15 cellular contexts compared by ENCODE assay signal in genomic region chr1:61956774-61957173, GRCh38.
DNase-seq lines count a peak whose midpoint lies in the region; ATAC-seq, FAIRE-seq and TF ChIP-seq lines count a peak whose summit lies in the region.
"Had no signal": no experiment of that assay in that cellular context is flagged by ENCODE, and none has a peak within 500 bp of the region (broad histone marks: within the 10 kb centered on the region; RNA-seq: fewer than 3 reads in every experiment).

No MANE protein-coding gene starts in this region.

- H3K79me1 ChIP-seq in H1 (ENCODE audit: low read depth, low read length): no peaks in the 10 kb centered on the region

- H2BK5ac ChIP-seq in H1 (ENCODE audit: low read depth, low read length): no peak overlapping the region

- H3K79me2 ChIP-seq in GM23338 (replicated peaks; ENCODE audit: insufficient read depth): no peaks in the 10 kb centered on the region
- H3K79me2 ChIP-seq in H1 (ENCODE audit: control insufficient read depth in 1 of 2, insufficient read depth in 2 of 2, low read length in 2 of 2): no peaks in the 10 kb centered on the region; a peak in 1 of 4 replicates
- H3K79me2 ChIP-seq in neural progenitor cell (ENCODE audit: low read depth): no peaks in the 10 kb centered on the region

- H3K27ac ChIP-seq in GM23338 (ENCODE audit: low read depth) (peak overlapping the region; percentile 43), HUES6 (ENCODE audit: low read depth, low read length) (0 out of 2 replicates have a peak overlapping the region, but pooled peaks have one; percentile 43), H1 (ENCODE audit: low read depth, low read length) (no peak overlapping the region), neural progenitor cell (no peak overlapping the region)
- H3K27ac ChIP-seq: Peyer's patch had no signal

- FAIRE-seq in H1 (lab: Jason Lieb, UNC): peak; percentile 71

- no peaks in the 10 kb centered on the region for H3K9me2 ChIP-seq in GM23338 (ENCODE audit: insufficient read depth)

- no peak overlapping the region for H4K8ac ChIP-seq in H1 (ENCODE audit: extremely low read depth, insufficient read depth, low read length)

- no peak overlapping the region for H4K5ac ChIP-seq in H1 (ENCODE audit: insufficient read length, low read depth, low read length)

- H4K20me1 ChIP-seq in GM23338 (replicated peaks; ENCODE audit: insufficient read depth) (no peaks in the 10 kb centered on the region), H1 (replicated peaks in 1 of 2; ENCODE audit: control insufficient read depth in 1 of 2, insufficient read depth in 2 of 2, low read length in 2 of 2) (no peaks in the 10 kb centered on the region), neural progenitor cell (ENCODE audit: low read depth) (no peaks in the 10 kb centered on the region)

- H3K27me3 ChIP-seq in GM23338 (ENCODE audit: insufficient read depth): no peaks in the 10 kb centered on the region
- H3K27me3 ChIP-seq in HUES6 (ENCODE audit: control insufficient read depth, insufficient read depth, low read length): no peaks in the 10 kb centered on the region
- no peaks in the 10 kb centered on the region for H3K27me3 ChIP-seq in H1 (replicated peaks in 1 of 4; ENCODE audit: control insufficient read depth in 3 of 4, extremely low read depth in 1 of 4, insufficient read depth in 3 of 4, low read length in 3 of 4)
- no peaks in the 10 kb centered on the region for H3K27me3 ChIP-seq in neural progenitor cell
- H3K27me3 ChIP-seq: BE2C, Peyer's patch had no signal

- no peak overlapping the region for H3K14ac ChIP-seq in H1 (ENCODE audit: insufficient read length)

- H3K4me1 Mint-ChIP-seq in GM23338 (peaks cover 51% of the 10 kb centered on the region), neural progenitor cell (peaks cover 37% of the 10 kb centered on the region)

- peak; percentile 55 for DNase-seq in GM23338 (ENCODE audit: low spot score)
- no peak for DNase-seq in H1 (ENCODE audit: low read depth in 1 of 2, low spot score in 2 of 2)
- DNase-seq in neural progenitor cell (ENCODE audit: low spot score): no peak
- DNase-seq in GF-D8 (lab: John Stamatoyannopoulos, UW): no peak
- no peak for DNase-seq in EL
- no peak for DNase-seq in cerebellum (ENCODE audit: low spot score)
- DNase-seq: BE2C; CD8-positive, alpha-beta T cell; DND-41; NCI-H446; NCI-H82; Peyer's patch; SHP77 treated with DMSO at 0.1 percent for 48 hours had no signal

- H2AK5ac ChIP-seq in H1 (ENCODE audit: low read depth, low read length): no peak overlapping the region

- TF ChIP-seq CTCF in GM23338 (conservative IDR thresholded peaks at IDR 0.05; ENCODE audit: low read depth in 2 of 2): no peak
- TF ChIP-seq CTCF in H1 (IDR thresholded peaks at IDR 0.05; ENCODE audit: control extremely low read depth in 1 of 3, insufficient read depth in 1 of 3, low read depth in 1 of 3, low read length in 3 of 3): no peak
- no peak for TF ChIP-seq CTCF in neural progenitor cell (IDR thresholded peaks at IDR 0.05)

- TF ChIP-seq POLR2A in H1 (IDR thresholded peaks at IDR 0.05; ENCODE audit: control extremely low read depth in 1 of 2, low read depth in 2 of 2, low read length in 2 of 2): no peak

- no peak for TF ChIP-seq EP300 in H1 (IDR thresholded peaks at IDR 0.05; ENCODE audit: borderline replicate concordance in 1 of 2, low read depth in 2 of 2, low read length in 2 of 2)

- POLR2A ChIA-PET in H1 (lab: Charles Lee; ENCODE audit: partially characterized antibody): no interaction called here

- H3K36me3 ChIP-seq in GM23338 (ENCODE audit: insufficient read depth) (no peaks in the 10 kb centered on the region), HUES6 (ENCODE audit: control insufficient read depth, insufficient read depth, low read length) (0 out of 2 replicates have a peak, but pooled peaks cover 3% of the 10 kb centered on the region), H1 (ENCODE audit: control insufficient read depth in 2 of 4, insufficient read depth in 4 of 4, low read length in 3 of 4) (no peaks in the 10 kb centered on the region; a peak in 1 of 8 replicates), neural progenitor cell (no peaks in the 10 kb centered on the region)
- H3K36me3 ChIP-seq: BE2C, HAP-1, Peyer's patch had no signal

- H3K9me3 Mint-ChIP-seq in GM23338 (no peaks in the 10 kb centered on the region), neural progenitor cell (no peaks in the 10 kb centered on the region)
- H3K9me3 Mint-ChIP-seq: CD8-positive, alpha-beta T cell had no signal

- no peak overlapping the region for H2BK12ac ChIP-seq in H1 (ENCODE audit: low read depth, low read length)

- no peak overlapping the region for H3K23ac ChIP-seq in H1 (ENCODE audit: insufficient read length)

- H3K4me2 ChIP-seq in GM23338 (peak overlapping the region; percentile 23), H1 (ENCODE audit: insufficient read depth in 1 of 2, low read depth in 2 of 2, low read length in 2 of 2) (peak overlapping the region in 1 of 2 experiments; percentile 31; a peak in 2 of 4 replicates), neural progenitor cell (no peak overlapping the region)

- H3K36me3 Mint-ChIP-seq in GM23338 (ENCODE audit: low read depth) (no peaks in the 10 kb centered on the region; the same call in 2 of the 3 replicates), neural progenitor cell (peaks cover 7% of the 10 kb centered on the region)

- H4K91ac ChIP-seq in H1 (replicated peaks; ENCODE audit: insufficient read length, low read length): no peak overlapping the region

- H3K4me3 ChIP-seq in GM23338 (no peak overlapping the region), HUES6 (ENCODE audit: low read depth, low read length) (no peak overlapping the region), H1 (ENCODE audit: extremely low read depth in 1 of 4, insufficient read depth in 2 of 4, low read depth in 3 of 4, low read length in 4 of 4) (peak overlapping the region in 1 of 4 experiments; percentile 5; a peak in 1 of 8 replicates), neural progenitor cell (no peak overlapping the region)
- H3K4me3 ChIP-seq: HAP-1, Peyer's patch had no signal

- H2BK15ac ChIP-seq in H1 (ENCODE audit: low read length): no peak overlapping the region

- no peak overlapping the region for H3K4ac ChIP-seq in H1 (replicated peaks; ENCODE audit: insufficient read length, low read depth, low read length)

- H3K27me3 Mint-ChIP-seq in GM23338 (ENCODE audit: insufficient read depth, low read depth, poor library complexity): no peaks in the 10 kb centered on the region
- H3K27me3 Mint-ChIP-seq in neural progenitor cell (ENCODE audit: insufficient read depth, low read depth): no peaks in the 10 kb centered on the region

- CTCF ChIA-PET in H1 (lab: Charles Lee; ENCODE audit: partially characterized antibody): interaction anchor here (0.6 to 1.0 kb wide), 3 partner anchors 10 to 126 kb away, joined by 3 to 5 read pairs (median 4); no protein-coding TSS in a partner anchor

- TF ChIP-seq RAD21 in H1 (IDR thresholded peaks at IDR 0.05 in 1 of 2, conservative IDR thresholded peaks at IDR 0.05 in 1 of 2; ENCODE audit: low read depth in 2 of 2, low read length in 2 of 2): no peak

- H3K4me3 Mint-ChIP-seq in GM23338 (peak overlapping the region; percentile 36), neural progenitor cell (no peak overlapping the region)
- H3K4me3 Mint-ChIP-seq: CD8-positive, alpha-beta T cell had no signal

- no peak overlapping the region for H2BK120ac ChIP-seq in H1 (replicated peaks; ENCODE audit: low read depth, low read length)

- H3K9ac ChIP-seq in HUES6 (ENCODE audit: low read length): no peak overlapping the region
- no peak overlapping the region for H3K9ac ChIP-seq in H1 (replicated peaks in 1 of 4; ENCODE audit: extremely low read depth in 1 of 4, low read depth in 3 of 4, low read length in 3 of 4)
- peak overlapping the region; percentile 33 for H3K9ac ChIP-seq in neural progenitor cell

- WGBS in H1 (ENCODE audit: extremely low coverage in 1 of 2, insufficient coverage in 1 of 2, insufficient read length in 1 of 2, insufficient replicate concordance in 2 of 2, low coverage in 1 of 2, low lambda C conversion rate in 2 of 2, missing lambda C conversion rate in 1 of 2), 2 experiments: 23% methylated on average over 2 of the region's 2 CpGs; no CpG with 5 or more reads in 1 of the 2 experiments

- H3K23me2 ChIP-seq in H1 (ENCODE audit: low read depth, low read length): no peaks in the 10 kb centered on the region

- peaks cover 40% of the 10 kb centered on the region for H3K4me1 ChIP-seq in GM23338 (ENCODE audit: insufficient read depth)
- H3K4me1 ChIP-seq in HUES6 (ENCODE audit: control insufficient read depth, insufficient read depth, low read length): peaks cover 33% of the 10 kb centered on the region
- peaks cover 9 to 29% (median 17%) of the 10 kb centered on the region in 4 experiments; a peak in 5 of 7 replicates for H3K4me1 ChIP-seq in H1 (replicated peaks in 1 of 4; ENCODE audit: control insufficient read depth in 3 of 4, insufficient read depth in 4 of 4, low read length in 3 of 4)
- peaks cover 17% of the 10 kb centered on the region for H3K4me1 ChIP-seq in neural progenitor cell
- H3K4me1 ChIP-seq: BE2C, Peyer's patch had no signal

- H2AFZ ChIP-seq in GM23338 (no peak overlapping the region), H1 (ENCODE audit: low read length) (no peak overlapping the region), neural progenitor cell (replicated peaks) (no peak overlapping the region)

- H3K9me3 ChIP-seq in HUES6 (ENCODE audit: control insufficient read depth, insufficient read depth, low read depth, low read length) (no peaks in the 10 kb centered on the region), H1 (ENCODE audit: insufficient read depth in 2 of 2, low read depth in 1 of 2, low read length in 1 of 2) (no peaks in the 10 kb centered on the region), neural progenitor cell (ENCODE audit: low read depth) (no peaks in the 10 kb centered on the region)
- H3K9me3 ChIP-seq: BE2C, HAP-1, Peyer's patch had no signal

- no peak overlapping the region for H3K18ac ChIP-seq in H1 (ENCODE audit: extremely low read depth, low read length)

- peak; percentile 70 for ATAC-seq in GM23338
- ATAC-seq: CD8-positive, alpha-beta T cell had no signal

- no peak overlapping the region for H3K56ac ChIP-seq in H1 (replicated peaks; ENCODE audit: insufficient read length, low read depth, low read length)

- H2BK20ac ChIP-seq in H1 (ENCODE audit: low read length): no peak overlapping the region

- H3K27ac Mint-ChIP-seq in GM23338: peak overlapping the region; percentile 78
- no peak overlapping the region for H3K27ac Mint-ChIP-seq in neural progenitor cell
- H3K27ac Mint-ChIP-seq: CD8-positive, alpha-beta T cell had no signal

- no peaks in the 10 kb centered on the region for H3F3A ChIP-seq in GM23338 (replicated peaks; ENCODE audit: low read depth)
- peaks cover 8% of the 10 kb centered on the region for H3F3A ChIP-seq in neural progenitor cell (ENCODE audit: low read depth)

TF ChIP-seq in GM23338, 12 proteins besides CTCF, POLR2A, EP300 and RAD21 (continues in another document):
- TF ChIP-seq ZNF331 (CRISPR knock-in tag; IDR thresholded peaks at IDR 0.05; ENCODE audit: low read depth) (no peak), JUNB (IDR thresholded peaks at IDR 0.05; ENCODE audit: unreplicated experiment) (no peak), CREB1 (CRISPR knock-in tag; IDR thresholded peaks at IDR 0.05; ENCODE audit: low read depth) (no peak)

TF ChIP-seq in H1, 55 proteins besides CTCF, POLR2A, EP300 and RAD21 (continues in another document):
- TF ChIP-seq KDM1A (IDR thresholded peaks at IDR 0.05; ENCODE audit: borderline replicate concordance, low read length) (no peak), HDAC2 (IDR thresholded peaks at IDR 0.05; ENCODE audit: borderline replicate concordance in 1 of 2, low read depth in 2 of 2, low read length in 2 of 2) (no peak)

Comparison
In these comparisons a context has a peak if more than half of its experiments do, and no peak if none do; other contexts are left out.
1. H3K27ac ChIP-seq: peak in GM23338 (single experiment) and HUES6 (single experiment); none in H1 (single experiment) and neural progenitor cell (single experiment).